10 cellular contexts compared by ENCODE assay signal in the genomic region with DNA sequence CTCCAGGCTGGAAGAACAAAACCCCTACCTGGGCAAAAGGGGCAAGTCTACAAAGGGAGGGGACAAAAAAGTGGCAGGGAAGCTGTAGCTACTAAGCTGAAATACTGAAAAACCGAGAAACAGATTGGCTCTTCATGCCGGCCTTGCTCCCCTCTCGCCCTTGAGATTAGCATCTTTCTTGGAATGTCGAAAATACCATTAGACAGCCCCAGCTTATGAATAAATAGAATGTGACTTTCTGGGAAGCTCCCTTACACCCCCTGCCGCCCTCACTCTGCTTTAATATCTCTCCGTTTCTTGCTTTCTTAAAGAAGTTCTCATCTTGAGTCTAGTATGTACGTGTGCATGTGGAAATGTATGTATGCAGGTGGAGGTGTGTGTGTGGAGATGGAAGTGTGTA. TPM values are rescaled to one million over a fixed set of nuclear protein-coding genes. Genes with fewer than 3 reads are reported as not detected.
A peak's percentile ranks its signal among the peaks of the same experiment; 100 is the strongest.
DNase-seq lines count a peak whose midpoint lies in the region; ATAC-seq, FAIRE-seq and TF ChIP-seq lines count a peak whose summit lies in the region.
"Had no signal": no experiment of that assay in that cellular context is flagged by ENCODE, and none has a peak within 500 bp of the region (broad histone marks: within the 10 kb centered on the region; RNA-seq: fewer than 3 reads in every experiment).

No MANE protein-coding gene starts in this region.

- peak overlapping the region; percentile 61; the same call in 1 of the 2 replicates for H2AFZ ChIP-seq in K562 (ENCODE audit: low read depth, low read length)

- peak; percentile 6 to 27; a peak in 1 of 4 replicates for TF ChIP-seq RAD21 in K562 (CRISPR knock-in tag; conservative IDR thresholded peaks at IDR 0.05 in 1 of 2, IDR thresholded peaks at IDR 0.05 in 1 of 2)

- BruUV-seq in A673 (replicated peaks; lab: Mats Ljungman, UMichigan) (no TSS peak), K562 (replicated peaks; lab: Mats Ljungman, UMichigan) (no TSS peak)

- no peak overlapping the region for H3K4me2 ChIP-seq in K562 (ENCODE audit: insufficient read depth, low read length)

- peak; percentile 69 for FAIRE-seq in K562 (lab: Jason Lieb, UNC)

- H3K36me3 ChIP-seq in A673 (ENCODE audit: insufficient read depth, low read length, poor library complexity, severe bottlenecking) (no peaks in the 10 kb centered on the region), K562 (ENCODE audit: control insufficient read depth, insufficient read depth, low read length) (no peaks in the 10 kb centered on the region), mucosa of rectum (ENCODE audit: control insufficient read depth in 2 of 2, insufficient read depth in 2 of 2, low read length in 2 of 2) (peaks cover 0 to 3% of the 10 kb centered on the region in 2 donors)

- TF ChIP-seq EP300 in K562 (IDR thresholded peaks at IDR 0.05; ENCODE audit: low read length) = no peak

- POLR2A ChIA-PET in A673 (lab: Charles Lee; ENCODE audit: low non-redundant PET) (no interaction called here), K562 (lab: Yijun Ruan, JAX) (interaction anchor here (1.5 kb wide), 1 partner anchor 14 kb away, joined by 5 read pairs; a partner anchor contains a TSS)

- H3K4me3 ChIP-seq in A673 (ENCODE audit: low read depth, low read length, poor library complexity, severe bottlenecking) (peak overlapping the region; percentile 7), K562 (no peak overlapping the region), mucosa of rectum (ENCODE audit: low read length in 2 of 2) (peak overlapping the region; percentile 30 to 71)

- H3K27ac ChIP-seq in A673 (ENCODE audit: low read depth, low read length, poor library complexity, severe bottlenecking) (peak overlapping the region; percentile 89), K562 (ENCODE audit: extremely low read depth, low read depth, low read length) (no peak overlapping the region), mucosa of rectum (ENCODE audit: low read depth in 2 of 2, low read length in 2 of 2) (peak overlapping the region; percentile 24 to 74)

- no peak for ATAC-seq in K562
- ATAC-seq: WTC11 had no signal

- CTCF ChIA-PET in A673 (lab: Charles Lee) = interaction anchor here (0.7 to 1.1 kb wide), 3 partner anchors 53 to 81 kb away, joined by 3 to 4 read pairs (median 3); no protein-coding TSS in a partner anchor
- CTCF ChIA-PET in K562 (lab: Yijun Ruan, JAX; ENCODE audit: low intra/inter-chr PET ratio) = no interaction called here

- no peaks in the 10 kb centered on the region for H3K27me3 ChIP-seq in A673 (replicated peaks; ENCODE audit: insufficient read depth, low read depth, low read length, poor library complexity)
- H3K27me3 ChIP-seq in K562 (ENCODE audit: control insufficient read depth in 2 of 2, insufficient read depth in 2 of 2, low read length in 2 of 2) = peaks cover 3 to 27% of the 10 kb centered on the region in 2 experiments; a peak in 4 of 5 replicates
- H3K27me3 ChIP-seq in mucosa of rectum (ENCODE audit: control insufficient read depth in 2 of 2, insufficient read depth in 2 of 2, low read length in 2 of 2) = no peaks in the 10 kb centered on the region

- no peak overlapping the region for H3K9ac ChIP-seq in K562 (ENCODE audit: insufficient read depth in 1 of 2, low read depth in 2 of 2, low read length in 2 of 2)
- peak overlapping the region; percentile 23 to 56 for H3K9ac ChIP-seq in mucosa of rectum (ENCODE audit: low read depth in 1 of 2, low read length in 2 of 2)

- intact Hi-C loops in A673 (cut with micrococcal nuclease; ENCODE audit: unreplicated experiment) (loop anchor here (2.0 kb wide), 1 partner anchor 141 kb away; no protein-coding TSS in a partner anchor), K562 (cut with micrococcal nuclease) (no loop called here)

- no peak for TF ChIP-seq POLR2A in K562 (conservative IDR thresholded peaks at IDR 0.05)

- TF ChIP-seq CTCF in A673 (conservative IDR thresholded peaks at IDR 0.05; ENCODE audit: low read depth, low read length) (peak; percentile 42), K562 (IDR thresholded peaks at IDR 0.05 in 2 of 3, conservative IDR thresholded peaks at IDR 0.05 in 1 of 3; ENCODE audit: insufficient read depth in 2 of 3, low read depth in 1 of 3, low read length in 3 of 3) (no peak)

- H3K9me3 ChIP-seq in A673 (ENCODE audit: low read depth, low read length, poor library complexity, severe bottlenecking) = no peaks in the 10 kb centered on the region
- H3K9me3 ChIP-seq in K562 (replicated peaks; ENCODE audit: control insufficient read depth, insufficient read depth, low read depth, low read length) = no peaks in the 10 kb centered on the region; the same call in 1 of the 2 replicates
- no peaks in the 10 kb centered on the region for H3K9me3 ChIP-seq in mucosa of rectum (ENCODE audit: control insufficient read depth in 2 of 2, low read length in 2 of 2)

- in situ Hi-C loops in K562 (cut with MboI) = no loop called here

- 6% methylated on average over 7 of the region's 7 CpGs for WGBS in K562 (ENCODE audit: insufficient coverage, low coverage, missing lambda C conversion rate)

- no peaks in the 10 kb centered on the region for H3K79me2 ChIP-seq in K562 (ENCODE audit: control insufficient read depth, insufficient read depth, low read length)

- no peaks in the 10 kb centered on the region for H4K20me1 ChIP-seq in K562 (replicated peaks; ENCODE audit: control insufficient read depth, insufficient read depth, low read length)

- H3K9me1 ChIP-seq in K562 (ENCODE audit: control insufficient read depth, insufficient read depth, low read length) = no peaks in the 10 kb centered on the region

- H3K4me1 ChIP-seq in A673 (ENCODE audit: insufficient read depth, low read length, poor library complexity, severe bottlenecking) = peaks cover 41% of the 10 kb centered on the region
- H3K4me1 ChIP-seq in K562 (replicated peaks in 1 of 2; ENCODE audit: control insufficient read depth in 2 of 2, insufficient read depth in 2 of 2, low read length in 2 of 2) = no peaks in the 10 kb centered on the region; a peak in 2 of 5 replicates
- peaks cover 8 to 20% of the 10 kb centered on the region in 2 donors for H3K4me1 ChIP-seq in mucosa of rectum (ENCODE audit: control insufficient read depth in 2 of 2, insufficient read depth in 2 of 2, low read length in 2 of 2)

- peak; percentile 85 for DNase-seq in A673 (ENCODE audit: low spot score)
- DNase-seq in HS-27A (ENCODE audit: low read depth) = peak; percentile 11
- no peak for DNase-seq in K562 (ENCODE audit: extremely low read depth in 1 of 4, low spot score in 3 of 4)
- no peak for DNase-seq in NCI-H1417 (lab: John Stamatoyannopoulos, UW)
- DNase-seq in activated CD4-positive, alpha-beta T cell treated with anti-CD3 and anti-CD28 coated beads, Interleukin-2, amount 50 U/mL, for 48 hours = no peak
- no peak for DNase-seq in NCI-H1105 treated with DMSO at 0.1 percent for 48 hours (lab: John Stamatoyannopoulos, UW)
- DNase-seq in amniotic stem cell (lab: John Stamatoyannopoulos, UW) = no peak
- DNase-seq: NCI-H2171 had no signal

RNA-seq across cellular contexts. Expression of a gene that starts 14.1 kb away (rescaled TPM):
- total RNA-seq in A673 (2021) = 1.2 and 1.6 TPM in 2 replicates
- not detected in 2 replicates for total RNA-seq in K562 (2011; cell fraction: chromatin; rRNA removed; ENCODE audit: low replicate concordance)
- total RNA-seq in K562 (2011; cell fraction: nucleolus; rRNA removed) = not detected in 2 replicates
- total RNA-seq in K562 (2011; cell fraction: nucleoplasm; rRNA removed) = 0.15 TPM in 1 of 2 replicates, not detected in the other
- total RNA-seq in K562 (2014; rRNA removed) = 1.1 TPM in 1 of 2 replicates, not detected in the other
- total RNA-seq in K562 (2014; rRNA removed; fragmentation: Illumina TruSeq; extraction: Trizol) = 0.15 and 0.26 TPM in 2 replicates
- 0.34 and 0.36 TPM in 2 replicates for total RNA-seq in K562 (2015; rRNA removed; fragmentation: Illumina TruSeq; extraction: Trizol)
- total RNA-seq in K562 (2021) = 0.56 and 0.80 TPM in 2 replicates
- polyA plus RNA-seq in K562 (2011; rRNA removed) = 0.06 and 0.12 TPM in 2 replicates
- polyA plus RNA-seq in K562 (2011; cell fraction: cytosol; rRNA removed) = not detected in 2 replicates
- not detected in 2 replicates for polyA plus RNA-seq in K562 (2011; cell fraction: nucleus; rRNA removed)
- polyA plus RNA-seq in K562 (2012) = 0.56 and 1.1 TPM in 2 replicates
- polyA plus RNA-seq in K562 (2014; fragmentation: Illumina TruSeq; extraction: Trizol) = 0.31 TPM in 1 of 2 replicates, not detected in the other
- polyA plus RNA-seq in K562 (2014; fragmentation: Nextera tagmentation; extraction: Ambion mirVana) = under 1 TPM; 0.21 to 0.45 TPM
- 0.29 and 0.57 TPM in 2 replicates for polyA plus RNA-seq in K562 (2014; rRNA removed)
- not detected in 2 replicates for polyA minus RNA-seq in K562 (2011; rRNA and poly(A)+ RNA removed)
- not detected in 2 replicates for polyA minus RNA-seq in K562 (2011; cell fraction: cytosol; rRNA and poly(A)+ RNA removed)
- not detected in 2 replicates for polyA minus RNA-seq in K562 (2011; cell fraction: nucleus; rRNA and poly(A)+ RNA removed)

RNA-seq across cellular contexts. Expression of a gene that starts 14.4 kb away (rescaled TPM):
- total RNA-seq in A673 (2021) = 4.2 and 5.0 TPM in 2 replicates
- total RNA-seq in K562 (2011; cell fraction: chromatin; rRNA removed; ENCODE audit: low replicate concordance) = 5.3 and 6.8 TPM in 2 replicates
- 5.9 and 6.8 TPM in 2 replicates for total RNA-seq in K562 (2011; cell fraction: nucleolus; rRNA removed)
- 7.3 and 8.0 TPM in 2 replicates for total RNA-seq in K562 (2011; cell fraction: nucleoplasm; rRNA removed)
- 4.0 and 4.3 TPM in 2 replicates for total RNA-seq in K562 (2014; rRNA removed)
- total RNA-seq in K562 (2014; rRNA removed; fragmentation: Illumina TruSeq; extraction: Trizol) = 5.7 and 6.5 TPM in 2 replicates
- total RNA-seq in K562 (2015; rRNA removed; fragmentation: Illumina TruSeq; extraction: Trizol) = 5.7 and 6.5 TPM in 2 replicates
- total RNA-seq in K562 (2021) = 4.7 and 4.9 TPM in 2 replicates
- polyA plus RNA-seq in K562 (2011; rRNA removed) = 5.8 and 7.4 TPM in 2 replicates
- polyA plus RNA-seq in K562 (2011; cell fraction: cytosol; rRNA removed) = 4.4 and 4.9 TPM in 2 replicates
- polyA plus RNA-seq in K562 (2011; cell fraction: nucleus; rRNA removed) = 3.7 and 4.5 TPM in 2 replicates
- 3.2 and 3.4 TPM in 2 replicates for polyA plus RNA-seq in K562 (2012)
- polyA plus RNA-seq in K562 (2014; fragmentation: Illumina TruSeq; extraction: Trizol) = 5.3 and 5.7 TPM in 2 replicates
- 1 to 10 TPM; 5.7 to 7.6 TPM for polyA plus RNA-seq in K562 (2014; fragmentation: Nextera tagmentation; extraction: Ambion mirVana)
- polyA plus RNA-seq in K562 (2014; rRNA removed) = 4.0 and 4.9 TPM in 2 replicates
- polyA minus RNA-seq in K562 (2011; rRNA and poly(A)+ RNA removed) = 10.9 and 11.2 TPM in 2 replicates
- polyA minus RNA-seq in K562 (2011; cell fraction: cytosol; rRNA and poly(A)+ RNA removed) = 2.0 and 4.0 TPM in 2 replicates
- 8.6 and 17.5 TPM in 2 replicates for polyA minus RNA-seq in K562 (2011; cell fraction: nucleus; rRNA and poly(A)+ RNA removed)

RNA-seq across cellular contexts. Expression of a gene that starts 36.0 kb away (rescaled TPM):
- total RNA-seq in A673 (2021) (0.17 and 0.28 TPM in 2 replicates), K562 (2014; rRNA removed) (0.32 and 0.37 TPM in 2 replicates), K562 (2014; rRNA removed; fragmentation: Illumina TruSeq; extraction: Trizol) (0.22 and 0.25 TPM in 2 replicates), K562 (2015; rRNA removed; fragmentation: Illumina TruSeq; extraction: Trizol) (0.08 and 0.11 TPM in 2 replicates), K562 (2021) (0.20 and 0.29 TPM in 2 replicates)
- total RNA-seq in K562 (2011; cell fraction: chromatin; rRNA removed; ENCODE audit: low replicate concordance) = 0.63 and 1.3 TPM in 2 replicates
- 0.33 and 0.53 TPM in 2 replicates for total RNA-seq in K562 (2011; cell fraction: nucleolus; rRNA removed)
- total RNA-seq in K562 (2011; cell fraction: nucleoplasm; rRNA removed) = 0.53 and 0.88 TPM in 2 replicates
- polyA plus RNA-seq in K562 (2011; rRNA removed) (0.64 and 0.65 TPM in 2 replicates), K562 (2014; fragmentation: Illumina TruSeq; extraction: Trizol) (0.10 and 0.15 TPM in 2 replicates), K562 (2014; fragmentation: Nextera tagmentation; extraction: Ambion mirVana) (under 1 TPM; 0.04 to 0.17 TPM), K562 (2014; rRNA removed) (0.03 and 0.11 TPM in 2 replicates)
- 0.50 and 0.51 TPM in 2 replicates for polyA plus RNA-seq in K562 (2011; cell fraction: cytosol; rRNA removed)
- 0.35 and 0.57 TPM in 2 replicates for polyA plus RNA-seq in K562 (2011; cell fraction: nucleus; rRNA removed)
- 0.21 and 0.80 TPM in 2 replicates for polyA plus RNA-seq in K562 (2012)
- polyA minus RNA-seq in K562 (2011; rRNA and poly(A)+ RNA removed) = 0.57 and 0.84 TPM in 2 replicates
- polyA minus RNA-seq in K562 (2011; cell fraction: cytosol; rRNA and poly(A)+ RNA removed) = 0.36 and 0.76 TPM in 2 replicates
- polyA minus RNA-seq in K562 (2011; cell fraction: nucleus; rRNA and poly(A)+ RNA removed) = 0.13 and 0.56 TPM in 2 replicates

RNA-seq across cellular contexts. Expression of a gene that starts 57.8 kb away (rescaled TPM):
- 8.9 and 11.5 TPM in 2 replicates for total RNA-seq in A673 (2021)
- total RNA-seq in K562 (2011; cell fraction: chromatin; rRNA removed; ENCODE audit: low replicate concordance) = 18.3 and 30.1 TPM in 2 replicates
- 10.3 and 13.0 TPM in 2 replicates for total RNA-seq in K562 (2011; cell fraction: nucleolus; rRNA removed)
- 18.0 and 28.4 TPM in 2 replicates for total RNA-seq in K562 (2011; cell fraction: nucleoplasm; rRNA removed)
- total RNA-seq in K562 (2014; rRNA removed) = 10.6 and 11.9 TPM in 2 replicates
- total RNA-seq in K562 (2014; rRNA removed; fragmentation: Illumina TruSeq; extraction: Trizol) = 17.6 and 18.4 TPM in 2 replicates
- 15.3 and 16.6 TPM in 2 replicates for total RNA-seq in K562 (2015; rRNA removed; fragmentation: Illumina TruSeq; extraction: Trizol)
- 10.7 and 12.0 TPM in 2 replicates for total RNA-seq in K562 (2021)
- 10.4 and 12.8 TPM in 2 replicates for polyA plus RNA-seq in K562 (2011; rRNA removed)
- polyA plus RNA-seq in K562 (2011; cell fraction: cytosol; rRNA removed) = 4.5 and 6.9 TPM in 2 replicates
- polyA plus RNA-seq in K562 (2011; cell fraction: nucleus; rRNA removed) = 10.4 and 11.3 TPM in 2 replicates
- polyA plus RNA-seq in K562 (2012) = 5.1 and 6.6 TPM in 2 replicates
- polyA plus RNA-seq in K562 (2014; fragmentation: Illumina TruSeq; extraction: Trizol) = 13.1 and 15.7 TPM in 2 replicates
- polyA plus RNA-seq in K562 (2014; fragmentation: Nextera tagmentation; extraction: Ambion mirVana) = 10 to 100 TPM in 1 of 2 experiments, 1 to 10 TPM in 1; 5.7 to 10.9 TPM
- 8.7 and 9.5 TPM in 2 replicates for polyA plus RNA-seq in K562 (2014; rRNA removed)
- polyA minus RNA-seq in K562 (2011; rRNA and poly(A)+ RNA removed) = 20.6 and 21.0 TPM in 2 replicates
- polyA minus RNA-seq in K562 (2011; cell fraction: cytosol; rRNA and poly(A)+ RNA removed) = 4.3 and 4.9 TPM in 2 replicates
- polyA minus RNA-seq in K562 (2011; cell fraction: nucleus; rRNA and poly(A)+ RNA removed) = 19.7 and 27.1 TPM in 2 replicates

Comparison
In these comparisons a context has a peak if more than half of its experiments do, and no peak if none do; other contexts are left out.
1. DNase-seq: peak in A673 (single experiment) and HS-27A (single experiment); none in K562 (0 of 4), NCI-H1417 (0 of 3), activated CD4-positive, alpha-beta T cell treated with anti-CD3 and anti-CD28 coated beads, Interleukin-2, amount 50 U/mL, for 48 hours (0 of 2), NCI-H1105 treated with DMSO at 0.1 percent for 48 hours (single experiment) and amniotic stem cell (single experiment).
2. H3K9ac ChIP-seq: peak in mucosa of rectum (2 of 2); none in K562 (0 of 2).